ENCODE assay signal across 1 cellular context in the genomic region with DNA sequence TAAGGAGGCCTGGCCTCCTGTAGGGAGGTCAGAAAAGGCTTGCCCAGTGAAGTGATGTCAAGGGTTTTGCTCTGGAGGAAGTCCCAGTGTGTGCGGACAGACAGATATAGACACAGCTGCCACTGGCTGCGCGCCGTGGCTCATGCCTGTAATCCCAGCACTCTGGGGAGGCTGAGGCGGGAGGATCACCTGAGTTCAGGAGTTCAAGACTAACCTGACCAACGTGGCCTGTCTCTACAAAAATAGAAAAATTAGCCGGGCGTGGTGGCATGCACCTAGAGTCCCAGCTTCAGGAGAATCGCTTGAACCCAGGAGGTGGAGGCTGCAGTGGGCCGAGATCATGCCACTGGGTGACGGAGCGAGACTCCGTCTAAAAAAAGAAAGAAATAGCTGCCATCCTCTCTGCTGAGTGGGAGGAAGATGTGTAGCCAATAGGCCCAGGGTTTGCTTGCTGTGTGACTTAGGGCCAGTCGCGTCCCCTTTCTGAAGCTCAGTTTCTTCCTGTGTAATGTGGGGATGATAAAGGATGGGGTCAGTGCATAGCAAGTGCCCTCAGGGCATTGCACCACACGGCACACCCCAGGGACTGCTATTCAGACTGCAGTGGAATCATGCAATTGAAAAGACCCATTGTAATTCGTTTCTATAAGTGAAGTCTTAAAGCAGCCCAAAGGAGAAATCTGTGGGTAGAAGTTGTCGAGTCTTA.
TF ChIP-seq lines count a peak whose summit lies in the region.

No MANE protein-coding gene starts in this region.

TF ChIP-seq in HEK293T, 16 proteins besides CTCF, POLR2A, EP300 and RAD21 (continued from another document):
- TF ChIP-seq, protein P1, sequence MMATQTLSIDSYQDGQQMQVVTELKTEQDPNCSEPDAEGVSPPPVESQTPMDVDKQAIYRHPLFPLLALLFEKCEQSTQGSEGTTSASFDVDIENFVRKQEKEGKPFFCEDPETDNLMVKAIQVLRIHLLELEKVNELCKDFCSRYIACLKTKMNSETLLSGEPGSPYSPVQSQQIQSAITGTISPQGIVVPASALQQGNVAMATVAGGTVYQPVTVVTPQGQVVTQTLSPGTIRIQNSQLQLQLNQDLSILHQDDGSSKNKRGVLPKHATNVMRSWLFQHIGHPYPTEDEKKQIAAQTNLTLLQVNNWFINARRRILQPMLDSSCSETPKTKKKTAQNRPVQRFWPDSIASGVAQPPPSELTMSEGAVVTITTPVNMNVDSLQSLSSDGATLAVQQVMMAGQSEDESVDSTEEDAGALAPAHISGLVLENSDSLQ (IDR thresholded peaks at IDR 0.05), result no peak
- no peak for TF ChIP-seq FOXA1 (IDR thresholded peaks at IDR 0.05)
- TF ChIP-seq HDGF (IDR thresholded peaks at IDR 0.05; ENCODE audit: borderline replicate concordance), result no peak
